ENCODE assay signal across 26 cellular contexts in genomic region chr5:135335031-135335828, GRCh38.
A peak's percentile ranks its signal among the peaks of the same experiment; 100 is the strongest.
DNase-seq lines count a peak whose midpoint lies in the region; ATAC-seq, FAIRE-seq and TF ChIP-seq lines count a peak whose summit lies in the region.
"Had no signal": no experiment of that assay in that cellular context is flagged by ENCODE, and none has a peak within 500 bp of the region (broad histone marks: within the 10 kb centered on the region; RNA-seq: fewer than 3 reads in every experiment).

No MANE protein-coding gene starts in this region.

- no peak overlapping the region for H3K4me2 ChIP-seq in BLaER1
- H3K4me2 ChIP-seq: PC-9 had no signal

- H3K27ac ChIP-seq in BLaER1 (peak overlapping the region; percentile 20; the same call in 1 of the 2 replicates), left lung (no peak overlapping the region)
- H3K27ac ChIP-seq: colonic mucosa, PC-9, uterus had no signal

- DNase-seq in NCI-H2196 (lab: John Stamatoyannopoulos, UW; ENCODE audit: unreplicated experiment) (peak; percentile 7), NCI-H2196 treated with DMSO at 0.1 percent for 48 hours (lab: John Stamatoyannopoulos, UW; ENCODE audit: unreplicated experiment) (no peak), NCI-H2029 (lab: John Stamatoyannopoulos, UW) (peak; percentile 17), left lung (no peak), T-cell (no peak), GM12892 (ENCODE audit: insufficient read length) (no peak)
- DNase-seq: activated CD4-positive, alpha-beta T cell treated with anti-CD3 and anti-CD28 coated beads, Interleukin-2, amount 50 U/mL, for 4 hours; activated naive CD4-positive, alpha-beta T cell treated with anti-CD3 and anti-CD28 coated beads, Interleukin-2, amount 50 U/mL, for 16 hours; activated T-cell treated with anti-CD3 and anti-CD28 coated beads, Interleukin-2, amount 50 U/mL, for 4 hours; Calu3; colonic mucosa; EL; glutamatergic neuron; NCI-H1417 treated with DMSO at 0.1 percent for 48 hours; NCI-H82; PC-9; small intestine; stimulated activated CD4-positive, alpha-beta T cell treated with anti-CD3 and anti-CD28 coated beads, Interleukin-4, amount 100 ng/mL, for 1 hour; substantia nigra; T-helper 2 cell; uterus had no signal

- H3K9me3 ChIP-seq in BLaER1 (no peaks in the 10 kb centered on the region), left lung (no peaks in the 10 kb centered on the region)
- H3K9me3 ChIP-seq: colonic mucosa, uterus had no signal

- H3K27ac Mint-ChIP-seq in T-cell: peak overlapping the region in 1 of 2 donors; percentile 37
- H3K27ac Mint-ChIP-seq: mesothelial cell of epicardium; natural killer cell treated with Interleukin-12 subunit alpha and Interleukin-12 subunit beta and Interleukin-15 and Interleukin-18, amount 100 ng/mL, for 72 hours had no signal

- H3K4me3 ChIP-seq in BLaER1 (no peak overlapping the region), left lung (no peak overlapping the region)
- H3K4me3 ChIP-seq: colonic mucosa, PC-9, uterus had no signal

- no peaks in the 10 kb centered on the region for H3K4me1 ChIP-seq in BLaER1
- no peaks in the 10 kb centered on the region for H3K4me1 ChIP-seq in left lung
- H3K4me1 ChIP-seq: uterus had no signal

- no peak overlapping the region for H3K9ac ChIP-seq in BLaER1

- H3K27me3 Mint-ChIP-seq in T-cell: no peaks in the 10 kb centered on the region
- H3K27me3 Mint-ChIP-seq: brain; natural killer cell treated with Interleukin-12 subunit alpha and Interleukin-12 subunit beta and Interleukin-15 and Interleukin-18, amount 100 ng/mL, for 72 hours had no signal

- no peak for TF ChIP-seq POLR2A in GM12892 (IDR thresholded peaks at IDR 0.05; ENCODE audit: low read depth, low read length)

- no peaks in the 10 kb centered on the region for H3K4me1 Mint-ChIP-seq in T-cell

- intact Hi-C loops in left lung (cut with DNase I): no loop called here

- no peaks in the 10 kb centered on the region for H3K9me3 Mint-ChIP-seq in T-cell
- H3K9me3 Mint-ChIP-seq: activated T-cell treated with anti-CD3 and anti-CD28 coated beads, Interleukin-2, amount 50 U/mL, for 4 hours; brain; mesothelial cell of epicardium; natural killer cell treated with Interleukin-12 subunit alpha and Interleukin-12 subunit beta and Interleukin-15 and Interleukin-18, amount 100 ng/mL, for 72 hours had no signal

- H4K20me1 ChIP-seq in BLaER1: peaks cover 78% of the 10 kb centered on the region

- no peak for FAIRE-seq in GM12892 (lab: Jason Lieb, UNC)
- FAIRE-seq: small intestine had no signal

- H3K36me3 Mint-ChIP-seq in T-cell: peaks cover 48% of the 10 kb centered on the region
- H3K36me3 Mint-ChIP-seq: natural killer cell treated with Interleukin-12 subunit alpha and Interleukin-12 subunit beta and Interleukin-15 and Interleukin-18, amount 100 ng/mL, for 72 hours had no signal

- H3K27me3 ChIP-seq in BLaER1: no peaks in the 10 kb centered on the region
- no peaks in the 10 kb centered on the region for H3K27me3 ChIP-seq in left lung
- H3K27me3 ChIP-seq: colonic mucosa, uterus had no signal

- POLR2A ChIA-PET in T-cell (lab: Charles Lee): no interaction called here

- peaks cover 98% of the 10 kb centered on the region for H3K36me3 ChIP-seq in BLaER1
- peaks cover 0 to 98% of the 10 kb centered on the region in 2 donors for H3K36me3 ChIP-seq in left lung
- H3K36me3 ChIP-seq: uterus had no signal

- H3K4me3 Mint-ChIP-seq in T-cell: no peak overlapping the region
- H3K4me3 Mint-ChIP-seq: activated T-cell treated with anti-CD3 and anti-CD28 coated beads, Interleukin-2, amount 50 U/mL, for 4 hours; brain; mesothelial cell of epicardium; natural killer cell treated with Interleukin-12 subunit alpha and Interleukin-12 subunit beta and Interleukin-15 and Interleukin-18, amount 100 ng/mL, for 72 hours had no signal

- TF ChIP-seq CTCF in left lung (IDR thresholded peaks at IDR 0.05): no peak

- CTCF ChIA-PET in T-cell (lab: Charles Lee): no interaction called here

- ATAC-seq in left lung (peak; percentile 34), T-cell (replicated peaks in 1 of 4) (no peak), GM21367 (IDR thresholded peaks at IDR 0.05; ENCODE audit: unreplicated experiment) (no peak)
- ATAC-seq: activated T-cell treated with anti-CD3 and anti-CD28 coated beads, Interleukin-2, amount 50 U/mL, for 4 hours; natural killer cell treated with Interleukin-12 subunit alpha and Interleukin-12 subunit beta and Interleukin-15 and Interleukin-18, amount 100 ng/mL, for 72 hours had no signal

Comparison
In these comparisons a context has a peak if more than half of its experiments do, and no peak if none do; other contexts are left out.
1. DNase-seq: peak in NCI-H2196 (single experiment) and NCI-H2029 (single experiment); none in NCI-H2196 treated with DMSO at 0.1 percent for 48 hours (single experiment), left lung (0 of 2), T-cell (0 of 34) and GM12892 (single experiment).